8 cellular contexts compared by ENCODE assay signal in genomic region chr11:78424334-78425270, GRCh38. TPM values are rescaled to one million over a fixed set of nuclear protein-coding genes. Genes with fewer than 3 reads are reported as not detected.
DNase-seq lines count a peak whose midpoint lies in the region; ATAC-seq, FAIRE-seq and TF ChIP-seq lines count a peak whose summit lies in the region.

No MANE protein-coding gene starts in this region.

- peak overlapping the region; percentile 46 for H3K27ac Mint-ChIP-seq in memory B cell
- no peak overlapping the region for H3K27ac Mint-ChIP-seq in CD8-positive, alpha-beta T cell

- FAIRE-seq in GM12892 (lab: Jason Lieb, UNC) = peak; percentile 94

- H3K36me3 Mint-ChIP-seq in memory B cell = peaks cover 2% of the 10 kb centered on the region
- peaks cover 4% of the 10 kb centered on the region for H3K36me3 Mint-ChIP-seq in CD8-positive, alpha-beta T cell

- H3K9me3 Mint-ChIP-seq in memory B cell = no peaks in the 10 kb centered on the region
- H3K9me3 Mint-ChIP-seq in CD8-positive, alpha-beta T cell = no peaks in the 10 kb centered on the region

- POLR2A ChIA-PET in CD8-positive, alpha-beta T cell (lab: Charles Lee) = no interaction called here

- intact Hi-C loops in CD8-positive, alpha-beta T cell (cut with DNase I, micrococcal nuclease) = no loop called here

- TF ChIP-seq CTCF in CD8-positive, alpha-beta T cell (IDR thresholded peaks at IDR 0.05) = no peak

- H3K36me3 ChIP-seq in CD8-positive, alpha-beta T cell (ENCODE audit: insufficient read depth, low read length) = no peaks in the 10 kb centered on the region

- no peaks in the 10 kb centered on the region for H3K27me3 Mint-ChIP-seq in memory B cell
- peaks cover 14% of the 10 kb centered on the region for H3K27me3 Mint-ChIP-seq in CD8-positive, alpha-beta T cell (ENCODE audit: low read depth)

- H3K4me1 ChIP-seq in CD8-positive, alpha-beta T cell (ENCODE audit: insufficient read depth, low read length) = no peaks in the 10 kb centered on the region

- peak overlapping the region; percentile 61 for H3K4me3 Mint-ChIP-seq in memory B cell
- H3K4me3 Mint-ChIP-seq in CD8-positive, alpha-beta T cell = no peak overlapping the region

- CTCF ChIA-PET in CD8-positive, alpha-beta T cell (lab: Charles Lee) = no interaction called here

- peaks cover 57% of the 10 kb centered on the region for H3K4me1 Mint-ChIP-seq in memory B cell
- peaks cover 8% of the 10 kb centered on the region for H3K4me1 Mint-ChIP-seq in CD8-positive, alpha-beta T cell (ENCODE audit: low read depth)

- no peak overlapping the region for H3K27ac ChIP-seq in CD8-positive, alpha-beta T cell (ENCODE audit: low read depth, low read length)

- H3K4me3 ChIP-seq in CD8-positive, alpha-beta T cell (ENCODE audit: low read depth, low read length) = no peak overlapping the region

- DNase-seq in GM12892 (ENCODE audit: insufficient read length) = no peak
- peak in 1 of 2 donors; percentile 37 for DNase-seq in memory B cell (ENCODE audit: low spot score in 2 of 2)
- no peak for DNase-seq in NCI-H345 (lab: John Stamatoyannopoulos, UW)
- DNase-seq in CD8-positive, alpha-beta T cell = no peak
- no peak for DNase-seq in GDM1 (lab: John Stamatoyannopoulos, UW)
- no peak for DNase-seq in T-helper 9 cell

- H3K27me3 ChIP-seq in CD8-positive, alpha-beta T cell (ENCODE audit: insufficient read depth, low read length) = no peaks in the 10 kb centered on the region

- H3K9me3 ChIP-seq in CD8-positive, alpha-beta T cell (ENCODE audit: low read length) = no peaks in the 10 kb centered on the region

- TF ChIP-seq POLR2A in GM12892 (IDR thresholded peaks at IDR 0.05; ENCODE audit: low read depth, low read length) = no peak

- peak; percentile 29 for ATAC-seq in HG02884 (IDR thresholded peaks at IDR 0.05; ENCODE audit: unreplicated experiment)
- ATAC-seq in SK-N-SH treated with all-trans-retinoic acid at 6 μM for 48 hours = peak; percentile 27; the same call in 2 of the 3 replicates
- ATAC-seq in memory B cell (ENCODE audit: low read depth) = peak; percentile 63
- no peak for ATAC-seq in CD8-positive, alpha-beta T cell

TF ChIP-seq in SK-N-SH treated with all-trans-retinoic acid at 6 μM for 48 hours, 23 proteins besides CTCF, POLR2A, EP300 and RAD21:
- TF ChIP-seq ISL1 (CRISPR knock-in tag; IDR thresholded peaks at IDR 0.05) (peak; percentile 57), PATZ1 (CRISPR knock-in tag; IDR thresholded peaks at IDR 0.05; ENCODE audit: borderline replicate concordance) (peak; percentile 37; the same call in 1 of the 2 replicates), TCF4 (CRISPR knock-in tag; IDR thresholded peaks at IDR 0.05; ENCODE audit: borderline replicate concordance) (peak; percentile 97), ESRRG (CRISPR knock-in tag; IDR thresholded peaks at IDR 0.05) (peak; percentile 61; the same call in 1 of the 2 replicates), ZFP3 (CRISPR knock-in tag; IDR thresholded peaks at IDR 0.05) (no peak), BACH2 (CRISPR knock-in tag; IDR thresholded peaks at IDR 0.05; ENCODE audit: borderline replicate concordance) (peak; percentile 97; the same call in 1 of the 2 replicates), ZC3H10 (CRISPR knock-in tag; IDR thresholded peaks at IDR 0.05) (no peak), PPARA (CRISPR knock-in tag; IDR thresholded peaks at IDR 0.05; ENCODE audit: borderline replicate concordance) (no peak), GLIS3 (CRISPR knock-in tag; IDR thresholded peaks at IDR 0.05) (peak; percentile 61; the same call in 1 of the 2 replicates), CREB5 (CRISPR knock-in tag; IDR thresholded peaks at IDR 0.05; ENCODE audit: low read depth) (peak; percentile 72; the same call in 1 of the 2 replicates), ZNF70 (CRISPR knock-in tag; IDR thresholded peaks at IDR 0.05) (peak; percentile 21; the same call in 1 of the 2 replicates), TSHZ2 (CRISPR knock-in tag; IDR thresholded peaks at IDR 0.05) (peak; percentile 89), SNAI2 (CRISPR knock-in tag; IDR thresholded peaks at IDR 0.05) (peak; percentile 79; the same call in 1 of the 2 replicates)
TF ChIP-seq in SK-N-SH treated with all-trans-retinoic acid at 6 μM for 48 hours: peak in this region for 10.

RNA-seq across cellular contexts. Expression of gene GAB2, which starts 7.0 kb away (rescaled TPM):
- polyA plus RNA-seq in GM12892 (2012; ENCODE audit: missing spikeins) = 2.4 TPM
- 1 to 10 TPM; 7.9 to 9.0 TPM for total RNA-seq in CD8-positive, alpha-beta T cell
